In genomic region chr7:39746162-39746782, GRCh38 we compare ENCODE assay signal across 8 cellular contexts.
DNase-seq lines count a peak whose midpoint lies in the region; ATAC-seq and TF ChIP-seq lines count a peak whose summit lies in the region.

No MANE protein-coding gene starts in this region.

- peaks cover 1% of the 10 kb centered on the region for H3K36me3 Mint-ChIP-seq in CD4-positive, CD25-positive, alpha-beta regulatory T cell

- intact Hi-C loops in left ventricle myocardium inferior (cut with micrococcal nuclease), result no loop called here

- no peaks in the 10 kb centered on the region for H3K36me3 ChIP-seq in CD4-positive, CD25-positive, alpha-beta regulatory T cell (ENCODE audit: control insufficient read depth, insufficient read depth, low read length)
- H3K36me3 ChIP-seq in left ventricle myocardium inferior, result no peaks in the 10 kb centered on the region

- H3K27me3 ChIP-seq in CD4-positive, CD25-positive, alpha-beta regulatory T cell (ENCODE audit: control insufficient read depth, insufficient read depth, low read length), result no peaks in the 10 kb centered on the region
- H3K27me3 ChIP-seq in left ventricle myocardium inferior (ENCODE audit: low read depth), result no peaks in the 10 kb centered on the region

- H3K4me1 Mint-ChIP-seq in CD4-positive, CD25-positive, alpha-beta regulatory T cell, result peaks cover 3 to 27% (median 7%) of the 10 kb centered on the region in 4 donors

- no peak overlapping the region for H3K27ac ChIP-seq in CD4-positive, CD25-positive, alpha-beta regulatory T cell (ENCODE audit: insufficient read depth, low read length, poor library complexity, severe bottlenecking)
- no peak overlapping the region for H3K27ac ChIP-seq in left ventricle myocardium inferior (replicated peaks)

- peak; percentile 86 for TF ChIP-seq CTCF in left ventricle myocardium inferior (IDR thresholded peaks at IDR 0.05; ENCODE audit: borderline replicate concordance)
- peak; percentile 89 for TF ChIP-seq CTCF in retinal pigment epithelial cell (conservative IDR thresholded peaks at IDR 0.05; ENCODE audit: low read depth, low read length)

- peaks cover 4% of the 10 kb centered on the region for H3K27me3 Mint-ChIP-seq in CD4-positive, CD25-positive, alpha-beta regulatory T cell

- H3K4me3 ChIP-seq in CD4-positive, CD25-positive, alpha-beta regulatory T cell (ENCODE audit: low read depth, low read length), result no peak overlapping the region
- H3K4me3 ChIP-seq in left ventricle myocardium inferior (no peak overlapping the region), retinal pigment epithelial cell (ENCODE audit: low read length) (no peak overlapping the region)

- no peaks in the 10 kb centered on the region for H3K9me3 ChIP-seq in CD4-positive, CD25-positive, alpha-beta regulatory T cell (ENCODE audit: control insufficient read depth in 2 of 2, low read length in 2 of 2)
- no peaks in the 10 kb centered on the region for H3K9me3 ChIP-seq in left ventricle myocardium inferior (replicated peaks)

- peak overlapping the region in 1 of 4 donors; percentile 33 for H3K4me3 Mint-ChIP-seq in CD4-positive, CD25-positive, alpha-beta regulatory T cell

- DNase-seq in CD4-positive, CD25-positive, alpha-beta regulatory T cell, result peak; percentile 35 to 64 (median 50)
- DNase-seq in NCI-H1092 treated with DMSO at 0.1 percent for 48 hours (lab: John Stamatoyannopoulos, UW), result peak; percentile 76
- peak; percentile 57 for DNase-seq in SKM-1 treated with dmso at 0.1 percent for 144 hours (lab: John Stamatoyannopoulos, UW; ENCODE audit: unreplicated experiment)
- peak; percentile 68 for DNase-seq in amniotic epithelial cell (ENCODE audit: low read depth)
- peak; percentile 67 for DNase-seq in left ventricle myocardium inferior
- DNase-seq in retinal pigment epithelial cell (ENCODE audit: low read depth), result peak; percentile 35

- H3K27ac Mint-ChIP-seq in CD4-positive, CD25-positive, alpha-beta regulatory T cell, result peak overlapping the region in 1 of 3 donors; percentile 18

- no peaks in the 10 kb centered on the region for H3K4me1 ChIP-seq in CD4-positive, CD25-positive, alpha-beta regulatory T cell (ENCODE audit: control insufficient read depth, insufficient read depth, low read length, poor library complexity, severe bottlenecking)
- no peaks in the 10 kb centered on the region for H3K4me1 ChIP-seq in left ventricle myocardium inferior

- H3K9me3 Mint-ChIP-seq in CD4-positive, CD25-positive, alpha-beta regulatory T cell, result no peaks in the 10 kb centered on the region

- peak in 1 of 2 donors; percentile 56 for ATAC-seq in CD4-positive, CD25-positive, alpha-beta regulatory T cell (ENCODE audit: low read depth in 2 of 2)
- ATAC-seq in GM21381 (IDR thresholded peaks at IDR 0.05; ENCODE audit: unreplicated experiment) (peak; percentile 50), HG03439 (IDR thresholded peaks at IDR 0.05; ENCODE audit: unreplicated experiment) (no peak)
